ENCODE assay signal across 10 cellular contexts in genomic region chr12:89453579-89453978, GRCh38.
DNase-seq lines count a peak whose midpoint lies in the region; ATAC-seq and TF ChIP-seq lines count a peak whose summit lies in the region.
"Had no signal": no experiment of that assay in that cellular context is flagged by ENCODE, and none has a peak within 500 bp of the region (broad histone marks: within the 10 kb centered on the region; RNA-seq: fewer than 3 reads in every experiment).

No MANE protein-coding gene starts in this region.

- POLR2A ChIA-PET in WTC11 (lab: Charles Lee) = interaction anchor here (1.4 kb wide), 1 partner anchor 102 kb away, joined by 6 read pairs; the partner anchor contains the start of gene DUSP6
- POLR2A ChIA-PET in activated CD4-positive, alpha-beta memory T cell treated with anti-CD3 and anti-CD28 coated beads, Interleukin-2, amount 10 ng/mL, durations not matched to agents 7 days and 5 days (lab: Charles Lee) = no interaction called here

- no peak overlapping the region for H3K4me3 Mint-ChIP-seq in WTC11
- no peak overlapping the region for H3K4me3 Mint-ChIP-seq in activated CD4-positive, alpha-beta memory T cell treated with anti-CD3 and anti-CD28 coated beads, Interleukin-2, amount 10 ng/mL, durations not matched to agents 7 days and 5 days

- H3K9ac ChIP-seq in BLaER1 = no peak overlapping the region

- H3K4me3 ChIP-seq in BLaER1 (no peak overlapping the region), heart right ventricle (peak overlapping the region in 3 of 10 donors; percentile 3 to 5 (median 4)), psoas muscle (no peak overlapping the region)

- peak overlapping the region; percentile 82; the same call in 1 of the 2 replicates for H3K27ac Mint-ChIP-seq in WTC11
- no peak overlapping the region for H3K27ac Mint-ChIP-seq in activated CD4-positive, alpha-beta memory T cell treated with anti-CD3 and anti-CD28 coated beads, Interleukin-2, amount 10 ng/mL, durations not matched to agents 7 days and 5 days

- H3K4me1 ChIP-seq in BLaER1 = peaks cover 10% of the 10 kb centered on the region
- peaks cover 0 to 43% (median 41%) of the 10 kb centered on the region in 9 donors for H3K4me1 ChIP-seq in heart right ventricle
- H3K4me1 ChIP-seq in psoas muscle = peaks cover 12% of the 10 kb centered on the region

- peaks cover 68% of the 10 kb centered on the region for H3K4me1 Mint-ChIP-seq in WTC11
- H3K4me1 Mint-ChIP-seq in activated CD4-positive, alpha-beta memory T cell treated with anti-CD3 and anti-CD28 coated beads, Interleukin-2, amount 10 ng/mL, durations not matched to agents 7 days and 5 days = peaks cover 43% of the 10 kb centered on the region

- ATAC-seq in WTC11 (no peak), heart right ventricle (peak; percentile 84 to 93 (median 88)), psoas muscle (peak; percentile 40 to 82 (median 62)), HG03469 (IDR thresholded peaks at IDR 0.05; ENCODE audit: unreplicated experiment) (no peak), GM21576 (IDR thresholded peaks at IDR 0.05; ENCODE audit: unreplicated experiment) (no peak)

- no peaks in the 10 kb centered on the region for H3K9me3 Mint-ChIP-seq in WTC11
- H3K9me3 Mint-ChIP-seq in activated CD4-positive, alpha-beta memory T cell treated with anti-CD3 and anti-CD28 coated beads, Interleukin-2, amount 10 ng/mL, durations not matched to agents 7 days and 5 days = no peaks in the 10 kb centered on the region

- no peak for DNase-seq in WTC11 (ENCODE audit: low spot score)
- DNase-seq in heart right ventricle = peak in 1 of 2 donors; percentile 23
- DNase-seq in psoas muscle = no peak
- DNase-seq in substantia nigra (lab: John Stamatoyannopoulos, UW) = no peak
- DNase-seq in activated CD4-positive, alpha-beta memory T cell treated with anti-CD3 and anti-CD28 coated beads, Interleukin-2, amount 10 ng/mL, durations not matched to agents 7 days and 5 days = no peak
- DNase-seq: NCI-H146, small intestine had no signal

- CTCF ChIA-PET in WTC11 (lab: Charles Lee) = interaction anchor here (0.9 kb wide), 1 partner anchor 434 kb away, joined by 3 read pairs; no protein-coding TSS in a partner anchor
- CTCF ChIA-PET in activated CD4-positive, alpha-beta memory T cell treated with anti-CD3 and anti-CD28 coated beads, Interleukin-2, amount 10 ng/mL, durations not matched to agents 7 days and 5 days (lab: Charles Lee) = no interaction called here

- H3K36me3 Mint-ChIP-seq in WTC11 = no peaks in the 10 kb centered on the region
- peaks cover 46% of the 10 kb centered on the region for H3K36me3 Mint-ChIP-seq in activated CD4-positive, alpha-beta memory T cell treated with anti-CD3 and anti-CD28 coated beads, Interleukin-2, amount 10 ng/mL, durations not matched to agents 7 days and 5 days (ENCODE audit: low read depth)

- no peaks in the 10 kb centered on the region for H4K20me1 ChIP-seq in BLaER1

- TF ChIP-seq CTCF in WTC11 (IDR thresholded peaks at IDR 0.05) = no peak
- no peak for TF ChIP-seq CTCF in heart right ventricle (IDR thresholded peaks at IDR 0.05)
- no peak for TF ChIP-seq CTCF in psoas muscle (IDR thresholded peaks at IDR 0.05)

- no peaks in the 10 kb centered on the region for H3K27me3 Mint-ChIP-seq in WTC11 (ENCODE audit: low read depth)
- H3K27me3 Mint-ChIP-seq in activated CD4-positive, alpha-beta memory T cell treated with anti-CD3 and anti-CD28 coated beads, Interleukin-2, amount 10 ng/mL, durations not matched to agents 7 days and 5 days = no peaks in the 10 kb centered on the region

- H3K27me3 ChIP-seq in BLaER1 = no peaks in the 10 kb centered on the region
- no peaks in the 10 kb centered on the region for H3K27me3 ChIP-seq in heart right ventricle
- no peaks in the 10 kb centered on the region for H3K27me3 ChIP-seq in psoas muscle (ENCODE audit: insufficient read depth in 3 of 3, low read length in 2 of 3)

- H3K36me3 ChIP-seq in BLaER1 = peaks cover 28% of the 10 kb centered on the region; the same call in 1 of the 2 replicates
- no peaks in the 10 kb centered on the region for H3K36me3 ChIP-seq in heart right ventricle
- H3K36me3 ChIP-seq in psoas muscle (ENCODE audit: insufficient read depth in 1 of 2, low read depth in 1 of 2) = no peaks in the 10 kb centered on the region

- H3K9me3 ChIP-seq in BLaER1 = no peaks in the 10 kb centered on the region
- H3K9me3 ChIP-seq in heart right ventricle = no peaks in the 10 kb centered on the region
- H3K9me3 ChIP-seq in psoas muscle = no peaks in the 10 kb centered on the region

- intact Hi-C loops in heart right ventricle (cut with DNase I) (loop anchor here in 8 of 10 donors (2.0 to 10.0 kb wide), 9 partner anchors 59 to 289 kb away; partner anchors contain the start of gene DUSP6 (in 6 of the 8)), psoas muscle (cut with DNase I) (no loop called here)

- H3K4me2 ChIP-seq in BLaER1 = peak overlapping the region; percentile 47

- WGBS in heart right ventricle, 2 donors = 28 to 31% methylated on average over 2 of the region's 2 CpGs
- 39 to 47% (median 39%) methylated on average over 2 of the region's 2 CpGs for WGBS in psoas muscle, 3 donors

- no peak overlapping the region for H3K27ac ChIP-seq in BLaER1
- H3K27ac ChIP-seq in heart right ventricle = peak overlapping the region; percentile 30 to 85 (median 69)
- peak overlapping the region; percentile 10 for H3K27ac ChIP-seq in psoas muscle
- H3K27ac ChIP-seq in substantia nigra (ENCODE audit: low read depth, low read length, poor library complexity, severe bottlenecking) = no peak overlapping the region

TF ChIP-seq in WTC11, 78 proteins besides CTCF, POLR2A, EP300 and RAD21:
- TF ChIP-seq, protein P1, sequence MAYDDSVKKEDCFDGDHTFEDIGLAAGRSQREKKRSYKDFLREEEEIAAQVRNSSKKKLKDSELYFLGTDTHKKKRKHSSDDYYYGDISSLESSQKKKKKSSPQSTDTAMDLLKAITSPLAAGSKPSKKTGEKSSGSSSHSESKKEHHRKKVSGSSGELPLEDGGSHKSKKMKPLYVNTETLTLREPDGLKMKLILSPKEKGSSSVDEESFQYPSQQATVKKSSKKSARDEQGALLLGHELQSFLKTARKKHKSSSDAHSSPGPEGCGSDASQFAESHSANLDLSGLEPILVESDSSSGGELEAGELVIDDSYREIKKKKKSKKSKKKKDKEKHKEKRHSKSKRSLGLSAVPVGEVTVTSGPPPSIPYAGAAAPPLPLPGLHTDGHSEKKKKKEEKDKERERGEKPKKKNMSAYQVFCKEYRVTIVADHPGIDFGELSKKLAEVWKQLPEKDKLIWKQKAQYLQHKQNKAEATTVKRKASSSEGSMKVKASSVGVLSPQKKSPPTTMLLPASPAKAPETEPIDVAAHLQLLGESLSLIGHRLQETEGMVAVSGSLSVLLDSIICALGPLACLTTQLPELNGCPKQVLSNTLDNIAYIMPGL (CRISPR knock-in tag; IDR thresholded peaks at IDR 0.05) = no peak
- no peak for TF ChIP-seq SP1 (CRISPR knock-in tag; conservative IDR thresholded peaks at IDR 0.05)
- TF ChIP-seq TP53 (CRISPR knock-in tag; IDR thresholded peaks at IDR 0.05) = no peak

Comparison
In these comparisons a context has a peak if more than half of its experiments do, and no peak if none do; other contexts are left out.
1. H3K27ac ChIP-seq: peak in heart right ventricle (10 of 10) and psoas muscle (single experiment); none in BLaER1 (single experiment) and substantia nigra (single experiment).
2. ATAC-seq: peak in heart right ventricle (8 of 8) and psoas muscle (4 of 4); none in WTC11 (single experiment), HG03469 (single experiment) and GM21576 (single experiment).
3. intact Hi-C loops: an anchor here in heart right ventricle (2.0 to 10.0 kb wide); none called in psoas muscle.